In the genomic region with DNA sequence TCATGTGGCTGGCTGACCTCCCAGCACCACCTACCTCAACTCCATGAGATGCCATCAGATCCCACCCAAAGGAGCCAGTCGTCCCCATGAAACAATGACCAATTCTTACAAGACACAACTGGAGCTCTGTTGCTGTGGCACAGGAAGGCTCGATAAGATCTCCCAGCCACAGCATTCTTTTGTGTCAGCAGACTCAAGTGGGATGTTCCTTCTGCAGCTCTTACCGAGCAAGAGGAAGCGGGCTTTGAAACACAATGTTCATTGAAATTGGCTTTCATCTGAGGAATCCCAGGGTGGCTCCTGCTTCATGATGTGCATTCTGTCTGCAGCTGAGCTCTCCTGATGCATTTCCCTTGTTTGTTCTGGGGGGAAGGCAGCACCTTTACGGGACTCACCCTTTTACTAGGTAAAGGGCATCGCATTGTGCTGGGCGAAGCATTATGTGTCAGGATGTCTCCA, we compare ENCODE assay signal across 11 cellular contexts.
DNase-seq lines count a peak whose midpoint lies in the region; ATAC-seq and TF ChIP-seq lines count a peak whose summit lies in the region.
"Had no signal": no experiment of that assay in that cellular context is flagged by ENCODE, and none has a peak within 500 bp of the region (broad histone marks: within the 10 kb centered on the region; RNA-seq: fewer than 3 reads in every experiment).

No MANE protein-coding gene starts in this region.

- CTCF ChIA-PET in activated CD4-positive, alpha-beta memory T cell treated with anti-CD3 and anti-CD28 coated beads for 36 hours (lab: Charles Lee): interaction anchor here (0.6 kb wide), 1 partner anchor 501 kb away, joined by 4 read pairs; no protein-coding TSS in a partner anchor

- 80 to 91% methylated on average over 5 to 7 of the region's 7 CpGs for WGBS in endodermal cell (ENCODE audit: insufficient coverage in 1 of 2, insufficient read length in 1 of 2), 2 experiments

- H3K27ac ChIP-seq in gastrocnemius medialis (peak overlapping the region in 2 of 4 donors; percentile 9 to 13), endodermal cell (ENCODE audit: low read depth, low read length) (no peak overlapping the region)
- H3K27ac ChIP-seq: pancreas had no signal

- POLR2A ChIA-PET in activated CD4-positive, alpha-beta memory T cell treated with anti-CD3 and anti-CD28 coated beads for 36 hours (lab: Charles Lee): no interaction called here

- no peak overlapping the region for H3K4me3 Mint-ChIP-seq in activated CD4-positive, alpha-beta memory T cell treated with anti-CD3 and anti-CD28 coated beads for 36 hours
- H3K4me3 Mint-ChIP-seq in endodermal cell: no peak overlapping the region

- no peaks in the 10 kb centered on the region for H3K9me3 ChIP-seq in gastrocnemius medialis
- H3K9me3 ChIP-seq in endodermal cell (ENCODE audit: control insufficient read depth, low read length): no peaks in the 10 kb centered on the region
- H3K9me3 ChIP-seq: pancreas had no signal

- no peak overlapping the region for H3K27ac Mint-ChIP-seq in activated CD4-positive, alpha-beta memory T cell treated with anti-CD3 and anti-CD28 coated beads for 36 hours
- H3K27ac Mint-ChIP-seq in endodermal cell: no peak overlapping the region

- H3K27me3 ChIP-seq in gastrocnemius medialis: no peaks in the 10 kb centered on the region
- H3K27me3 ChIP-seq in endodermal cell (ENCODE audit: control insufficient read depth, insufficient read depth, low read length, poor library complexity, severe bottlenecking): no peaks in the 10 kb centered on the region
- H3K27me3 ChIP-seq: pancreas had no signal

- H3K4me1 ChIP-seq in gastrocnemius medialis: no peaks in the 10 kb centered on the region
- H3K4me1 ChIP-seq in endodermal cell (ENCODE audit: control insufficient read depth, insufficient read depth, low read length): no peaks in the 10 kb centered on the region
- H3K4me1 ChIP-seq: pancreas had no signal

- TF ChIP-seq POLR2A in gastrocnemius medialis (IDR thresholded peaks at IDR 0.05): no peak

- no peak overlapping the region for H3K4me3 ChIP-seq in gastrocnemius medialis
- no peak overlapping the region for H3K4me3 ChIP-seq in endodermal cell (ENCODE audit: low read length)
- H3K4me3 ChIP-seq: pancreas had no signal

- H3K36me3 ChIP-seq in gastrocnemius medialis (no peaks in the 10 kb centered on the region), endodermal cell (ENCODE audit: control insufficient read depth, insufficient read depth, low read length) (no peaks in the 10 kb centered on the region)
- H3K36me3 ChIP-seq: pancreas had no signal

- no peaks in the 10 kb centered on the region for H3K9me3 Mint-ChIP-seq in activated CD4-positive, alpha-beta memory T cell treated with anti-CD3 and anti-CD28 coated beads for 36 hours
- no peaks in the 10 kb centered on the region for H3K9me3 Mint-ChIP-seq in endodermal cell

- TF ChIP-seq CTCF in gastrocnemius medialis (IDR thresholded peaks at IDR 0.05 in 4 of 5, conservative IDR thresholded peaks at IDR 0.05 in 1 of 5): no peak
- TF ChIP-seq CTCF in endodermal cell (conservative IDR thresholded peaks at IDR 0.05): no peak

- H3K9ac ChIP-seq in endodermal cell (ENCODE audit: extremely low read depth, low read length, poor library complexity, severe bottlenecking): no peak overlapping the region

- H3K4me1 Mint-ChIP-seq in activated CD4-positive, alpha-beta memory T cell treated with anti-CD3 and anti-CD28 coated beads for 36 hours (ENCODE audit: low read depth): peaks cover 30% of the 10 kb centered on the region
- H3K4me1 Mint-ChIP-seq in endodermal cell: no peaks in the 10 kb centered on the region

- ATAC-seq in left cardiac atrium (peak; percentile 64 to 75), gastrocnemius medialis (peak; percentile 55 to 66)

- no peaks in the 10 kb centered on the region for H3K27me3 Mint-ChIP-seq in activated CD4-positive, alpha-beta memory T cell treated with anti-CD3 and anti-CD28 coated beads for 36 hours
- H3K27me3 Mint-ChIP-seq in endodermal cell (ENCODE audit: insufficient read depth): no peaks in the 10 kb centered on the region

- intact Hi-C loops in activated CD4-positive, alpha-beta memory T cell treated with anti-CD3 and anti-CD28 coated beads for 36 hours (cut with micrococcal nuclease): no loop called here
- intact Hi-C loops in left cardiac atrium (cut with DNase I): no loop called here
- intact Hi-C loops in gastrocnemius medialis (cut with DNase I; ENCODE audit: low total_unique reads): no loop called here

- H3K36me3 Mint-ChIP-seq in activated CD4-positive, alpha-beta memory T cell treated with anti-CD3 and anti-CD28 coated beads for 36 hours: no peaks in the 10 kb centered on the region
- H3K36me3 Mint-ChIP-seq in endodermal cell (ENCODE audit: low read depth): no peaks in the 10 kb centered on the region

- in situ Hi-C loops in KBM-7 (cut with MboI; ENCODE audit: low pct_unique_long_range_greater_than_20kb, low sequenced_read_pairs) (no loop called here), gastrocnemius medialis (cut with MboI; ENCODE audit: low sequenced_read_pairs in 4 of 4) (no loop called here)

- DNase-seq in KBM-7 (peak; percentile 47), left cardiac atrium (no peak), gastrocnemius medialis (no peak), NCI-H524 treated with DMSO at 0.1 percent for 48 hours (lab: John Stamatoyannopoulos, UW) (no peak), endodermal cell (no peak), NCI-H2029 (lab: John Stamatoyannopoulos, UW) (no peak), middle frontal gyrus (ENCODE audit: extremely low spot score, low spot score) (no peak)
- peak; percentile 23 for DNase-seq in activated CD4-positive, alpha-beta memory T cell treated with anti-CD3 and anti-CD28 coated beads for 36 hours
- DNase-seq: cortex of kidney, NCI-H345, pancreas had no signal

Comparison
In these comparisons a context has a peak if more than half of its experiments do, and no peak if none do; other contexts are left out.
1. DNase-seq: peak in KBM-7 (single experiment) and activated CD4-positive, alpha-beta memory T cell treated with anti-CD3 and anti-CD28 coated beads for 36 hours (single experiment); none in left cardiac atrium (single experiment), gastrocnemius medialis (0 of 2), NCI-H524 treated with DMSO at 0.1 percent for 48 hours (single experiment), endodermal cell (single experiment), NCI-H2029 (single experiment) and middle frontal gyrus (single experiment).